ENCODE assay signal across 1 cellular context in the genomic region with DNA sequence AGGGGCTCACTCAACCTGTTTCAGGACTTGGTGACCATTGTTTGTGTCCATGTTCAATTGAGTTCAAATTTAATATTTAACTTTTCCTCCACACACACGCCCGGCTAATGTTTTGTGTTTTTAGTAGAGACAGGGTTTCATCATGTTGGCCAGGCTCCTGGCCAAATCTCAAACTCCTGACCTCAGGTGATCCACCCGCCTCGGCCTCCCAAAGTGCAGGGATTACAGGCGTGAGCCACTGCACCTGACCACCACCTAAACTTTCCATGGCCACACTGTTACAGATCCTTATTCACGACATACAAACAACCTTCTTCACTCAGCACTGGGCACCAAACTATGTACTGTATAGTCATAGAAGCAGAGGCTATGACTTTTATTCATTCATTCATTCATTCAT. TPM values are rescaled to one million over a fixed set of nuclear protein-coding genes. Genes with fewer than 3 reads are reported as not detected.
"Had no signal": no experiment of that assay in that cellular context is flagged by ENCODE, and none has a peak within 500 bp of the region (broad histone marks: within the 10 kb centered on the region; RNA-seq: fewer than 3 reads in every experiment).

No MANE protein-coding gene starts in this region.

RNA-seq across cellular contexts. Expression of gene LIMS3, which starts 4.3 kb away (rescaled TPM):
- total RNA-seq: G401 had no signal
